8 cellular contexts compared by ENCODE assay signal in genomic region chr2:174753038-174753633, GRCh38. TPM values are rescaled to one million over a fixed set of nuclear protein-coding genes. Genes with fewer than 3 reads are reported as not detected.
DNase-seq lines count a peak whose midpoint lies in the region; ATAC-seq and TF ChIP-seq lines count a peak whose summit lies in the region.

No MANE protein-coding gene starts in this region.

- no peaks in the 10 kb centered on the region for H3K9me2 ChIP-seq in SU-DHL-6 (replicated peaks; ENCODE audit: insufficient read depth, low read length)

- H3K4me2 ChIP-seq in SU-DHL-6 (ENCODE audit: low read depth, low read length, poor library complexity, severe bottlenecking) (peak overlapping the region; percentile 49), mammary epithelial cell (ENCODE audit: insufficient read depth, low read depth, low read length) (no peak overlapping the region)

- H3K27me3 ChIP-seq in SU-DHL-6 (ENCODE audit: low read length): no peaks in the 10 kb centered on the region
- H3K27me3 ChIP-seq in vagina: no peaks in the 10 kb centered on the region
- H3K27me3 ChIP-seq in mammary epithelial cell (ENCODE audit: insufficient read depth, low read length): no peaks in the 10 kb centered on the region

- CTCF ChIA-PET in mammary epithelial cell (lab: Charles Lee; ENCODE audit: low non-redundant PET): no interaction called here

- H3K79me2 ChIP-seq in SU-DHL-6 (ENCODE audit: insufficient read depth, low read length): no peaks in the 10 kb centered on the region
- no peaks in the 10 kb centered on the region for H3K79me2 ChIP-seq in mammary epithelial cell (ENCODE audit: insufficient read depth, low read length)

- H3F3A ChIP-seq in SU-DHL-6 (ENCODE audit: insufficient read depth): peaks cover 38% of the 10 kb centered on the region

- intact Hi-C loops in vagina (cut with DNase I) (no loop called here), mammary epithelial cell (cut with micrococcal nuclease) (no loop called here), posterior vena cava (cut with DNase I) (no loop called here)

- DNase-seq in germinal center (ENCODE audit: low spot score) (peak; percentile 71), vagina (ENCODE audit: extremely low spot score in 2 of 2) (no peak), mammary epithelial cell (no peak), posterior vena cava (ENCODE audit: low spot score) (no peak)

- no peak for TF ChIP-seq CTCF in SU-DHL-6 (IDR thresholded peaks at IDR 0.05; ENCODE audit: insufficient read depth, low read length, poor library complexity, severe bottlenecking)
- no peak for TF ChIP-seq CTCF in vagina (IDR thresholded peaks at IDR 0.05)
- TF ChIP-seq CTCF in mammary epithelial cell (conservative IDR thresholded peaks at IDR 0.05 in 1 of 2, IDR thresholded peaks at IDR 0.05 in 1 of 2; ENCODE audit: extremely low read depth in 1 of 2, insufficient read depth in 1 of 2, low read depth in 1 of 2, low read length in 2 of 2): no peak

- H3K9ac ChIP-seq in SU-DHL-6 (ENCODE audit: low read length) (no peak overlapping the region; the same call in 1 of the 2 replicates), mammary epithelial cell (ENCODE audit: insufficient read depth, low read length) (no peak overlapping the region)

- peak overlapping the region; percentile 86 for H3K27ac ChIP-seq in SU-DHL-6 (ENCODE audit: low read depth, low read length)
- H3K27ac ChIP-seq in vagina: no peak overlapping the region
- H3K27ac ChIP-seq in mammary epithelial cell (ENCODE audit: insufficient read depth, low read depth, low read length): no peak overlapping the region

- H3K4me1 ChIP-seq in vagina: no peaks in the 10 kb centered on the region
- H3K4me1 ChIP-seq in mammary epithelial cell (ENCODE audit: insufficient read depth, low read length): no peaks in the 10 kb centered on the region

- BruUV-seq in mammary epithelial cell (replicated peaks; lab: Mats Ljungman, UMichigan): no TSS peak

- WGBS in mammary epithelial cell (ENCODE audit: low coverage, missing lambda C conversion rate): 97% methylated on average over 9 of the region's 13 CpGs

- dilution Hi-C loops in mammary epithelial cell (cut with HindIII; ENCODE audit: low sequenced_read_pairs): no loop called here

- H4K20me1 ChIP-seq in SU-DHL-6 (ENCODE audit: low read depth, low read length): no peaks in the 10 kb centered on the region
- no peaks in the 10 kb centered on the region for H4K20me1 ChIP-seq in mammary epithelial cell (ENCODE audit: insufficient read depth, low read length)

- TF ChIP-seq POLR2A in vagina (IDR thresholded peaks at IDR 0.05): no peak

- no peaks in the 10 kb centered on the region for H3K36me3 ChIP-seq in SU-DHL-6 (ENCODE audit: low read length)
- no peaks in the 10 kb centered on the region for H3K36me3 ChIP-seq in vagina
- H3K36me3 ChIP-seq in mammary epithelial cell (ENCODE audit: insufficient read depth, low read length): no peaks in the 10 kb centered on the region

- ATAC-seq in GM18511 (IDR thresholded peaks at IDR 0.05; ENCODE audit: unreplicated experiment) (peak; percentile 31), GM21619 (IDR thresholded peaks at IDR 0.05; ENCODE audit: unreplicated experiment) (peak; percentile 20), HG02623 (IDR thresholded peaks at IDR 0.05; ENCODE audit: unreplicated experiment) (no peak)

- H3K4me3 ChIP-seq in SU-DHL-6 (ENCODE audit: insufficient read depth, low read length, poor library complexity, severe bottlenecking): peak overlapping the region; percentile 20
- no peak overlapping the region for H3K4me3 ChIP-seq in vagina
- no peak overlapping the region for H3K4me3 ChIP-seq in mammary epithelial cell (replicated peaks in 1 of 3; ENCODE audit: insufficient read depth in 1 of 3, low read depth in 2 of 3, low read length in 3 of 3)

- peak overlapping the region; percentile 10 for H2AFZ ChIP-seq in SU-DHL-6 (ENCODE audit: low read depth, low read length, severe bottlenecking)
- H2AFZ ChIP-seq in mammary epithelial cell (ENCODE audit: low read depth, low read length): no peak overlapping the region

- no peaks in the 10 kb centered on the region for H3K9me3 ChIP-seq in SU-DHL-6 (ENCODE audit: insufficient read depth, low read length)
- no peaks in the 10 kb centered on the region for H3K9me3 ChIP-seq in vagina
- H3K9me3 ChIP-seq in mammary epithelial cell (replicated peaks; ENCODE audit: insufficient read depth, low read length): no peaks in the 10 kb centered on the region

- in situ Hi-C loops in mammary epithelial cell (cut with MboI; ENCODE audit: low sequenced_read_pairs in 2 of 2): no loop called here

RNA-seq across cellular contexts. Expression of gene CHRNA1, which starts 11.1 kb away (rescaled TPM):
- total RNA-seq in vagina (not detected), mammary epithelial cell (not detected), posterior vena cava (not detected)
- not detected for polyA plus RNA-seq in mammary epithelial cell
- polyA minus RNA-seq in mammary epithelial cell: not detected
